Comparison of ENCODE assay signal across 1 cellular context in genomic region chr9:126108240-126108639, GRCh38.
TF ChIP-seq lines count a peak whose summit lies in the region.

No MANE protein-coding gene starts in this region.

TF ChIP-seq in GM23338, 12 proteins besides CTCF, POLR2A, EP300 and RAD21:
- TF ChIP-seq REST (IDR thresholded peaks at IDR 0.05; ENCODE audit: unreplicated experiment) (peak; percentile 80), EZH2phosphoT487 (IDR thresholded peaks at IDR 0.05; ENCODE audit: unreplicated experiment) (no peak)
